In genomic region chr9:75644649-75645048, GRCh38 we compare ENCODE assay signal across 25 cellular contexts.
A peak's percentile ranks its signal among the peaks of the same experiment; 100 is the strongest.
DNase-seq lines count a peak whose midpoint lies in the region; ATAC-seq and TF ChIP-seq lines count a peak whose summit lies in the region.
"Had no signal": no experiment of that assay in that cellular context is flagged by ENCODE, and none has a peak within 500 bp of the region (broad histone marks: within the 10 kb centered on the region; RNA-seq: fewer than 3 reads in every experiment).

No MANE protein-coding gene starts in this region.

- no peak overlapping the region for H3K4me3 ChIP-seq in right atrium auricular region
- H3K4me3 ChIP-seq in OCI-LY1 (ENCODE audit: low read depth, low read length, poor library complexity, severe bottlenecking) = peak overlapping the region; percentile 6
- no peak overlapping the region for H3K4me3 ChIP-seq in aorta (ENCODE audit: low read length in 2 of 2)
- H3K4me3 ChIP-seq in uterus = no peak overlapping the region
- H3K4me3 ChIP-seq: gastroesophageal sphincter, GM23248, pancreas, Peyer's patch, SJSA1, smooth muscle cell had no signal

- H3K4me2 ChIP-seq in OCI-LY1 (ENCODE audit: low read length) = peak overlapping the region; percentile 37; the same call in 1 of the 2 replicates
- H3K4me2 ChIP-seq: smooth muscle cell had no signal

- TF ChIP-seq CTCF in right atrium auricular region (IDR thresholded peaks at IDR 0.05) = no peak
- TF ChIP-seq CTCF in OCI-LY1 (IDR thresholded peaks at IDR 0.05; ENCODE audit: low read length) = no peak
- no peak for TF ChIP-seq CTCF in uterus (IDR thresholded peaks at IDR 0.05)

- H3K27me3 ChIP-seq in right atrium auricular region (no peaks in the 10 kb centered on the region), OCI-LY1 (ENCODE audit: insufficient read depth, low read length) (no peaks in the 10 kb centered on the region), aorta (ENCODE audit: control insufficient read depth in 1 of 2, insufficient read depth in 2 of 2, low read length in 1 of 2) (no peaks in the 10 kb centered on the region), uterus (no peaks in the 10 kb centered on the region)
- H3K27me3 ChIP-seq: gastroesophageal sphincter, pancreas, Peyer's patch, SJSA1 had no signal

- H3K9me3 ChIP-seq in right atrium auricular region = no peaks in the 10 kb centered on the region
- H3K9me3 ChIP-seq in OCI-LY1 (ENCODE audit: low read length) = 0 out of 2 replicates have a peak, but pooled peaks cover 2% of the 10 kb centered on the region
- H3K9me3 ChIP-seq in aorta (ENCODE audit: control insufficient read depth, low read length) = no peaks in the 10 kb centered on the region
- H3K9me3 ChIP-seq in uterus = no peaks in the 10 kb centered on the region
- H3K9me3 ChIP-seq: gastroesophageal sphincter, pancreas, Peyer's patch, SJSA1 had no signal

- H3K4me1 ChIP-seq in right atrium auricular region = peaks cover 0 to 16% of the 10 kb centered on the region in 2 donors
- H3K4me1 ChIP-seq in OCI-LY1 (ENCODE audit: insufficient read depth, low read length, severe bottlenecking) = peaks cover 57% of the 10 kb centered on the region
- H3K4me1 ChIP-seq in aorta (ENCODE audit: control insufficient read depth in 1 of 2, insufficient read depth in 2 of 2, low read length in 2 of 2) = peaks cover 0 to 4% of the 10 kb centered on the region in 2 donors
- H3K4me1 ChIP-seq in uterus = no peaks in the 10 kb centered on the region
- H3K4me1 ChIP-seq: pancreas, Peyer's patch, SJSA1 had no signal

- peak; percentile 18 for ATAC-seq in Right ventricle myocardium inferior
- ATAC-seq in aorta (ENCODE audit: low FRiP score) = peak; percentile 13
- ATAC-seq: activated naive CD4-positive, alpha-beta T cell treated with anti-CD3 and anti-CD28 coated beads, Interleukin-2, amount 50 U/mL, for 72 hours; gastroesophageal sphincter; left colon; pancreas; stimulated activated naive CD8-positive, alpha-beta T cell treated with anti-CD3 and anti-CD28 coated beads, Interleukin-15, Interleukin-2, amounts not matched to agents 100 U/mL and 50 U/mL, for 24 hours had no signal

- H3K79me2 ChIP-seq in OCI-LY1 (ENCODE audit: insufficient read depth, low read length) = no peaks in the 10 kb centered on the region

- DNase-seq in Right ventricle myocardium inferior (ENCODE audit: missing footprints) (peak; percentile 56), right atrium auricular region (ENCODE audit: low spot score) (no peak), NCI-H1105 (lab: John Stamatoyannopoulos, UW) (peak; percentile 67), aorta (no peak), ecto neural progenitor cell (ENCODE audit: low spot score) (no peak), uterus (no peak)
- DNase-seq: activated CD4-positive, alpha-beta T cell treated with anti-CD3 and anti-CD28 coated beads for 48 hours; AML-193; amygdala; CD4-positive, alpha-beta T cell; GM23248; left colon; NCI-H146; NCI-H2107; nephron progenitor cell; stimulated activated CD4-positive, alpha-beta T cell treated with anti-CD3 and anti-CD28 coated beads, Interleukin-1b, Interleukin-23, amount 100 ng/mL, for 48 hours; stimulated activated naive CD8-positive, alpha-beta T cell treated with anti-CD3 and anti-CD28 coated beads, Interleukin-15, Interleukin-2, amounts not matched to agents 100 U/mL and 50 U/mL, for 24 hours; WERI-Rb-1 had no signal

- TF ChIP-seq POLR2A in uterus (IDR thresholded peaks at IDR 0.05) = no peak

- intact Hi-C loops in Right ventricle myocardium inferior (cut with DNase I) (loop anchor here (5.0 kb wide), 1 partner anchor 53 kb away; no protein-coding TSS in a partner anchor), aorta (cut with DNase I) (loop anchor here in 1 of 2 donors (10.0 kb wide), 1 partner anchor 180 kb away; no protein-coding TSS in a partner anchor), uterus (cut with DNase I; ENCODE audit: low total_unique reads) (no loop called here)

- no peaks in the 10 kb centered on the region for H4K20me1 ChIP-seq in OCI-LY1 (ENCODE audit: insufficient read depth, low read length)

- H3K36me3 ChIP-seq in right atrium auricular region (no peaks in the 10 kb centered on the region), OCI-LY1 (ENCODE audit: insufficient read depth, low read length) (no peaks in the 10 kb centered on the region; the same call in 1 of the 2 replicates), aorta (ENCODE audit: control insufficient read depth in 1 of 2, insufficient read depth in 2 of 2, low read length in 1 of 2) (no peaks in the 10 kb centered on the region), uterus (no peaks in the 10 kb centered on the region)
- H3K36me3 ChIP-seq: gastroesophageal sphincter, pancreas, Peyer's patch, SJSA1, WERI-Rb-1 had no signal

- no peaks in the 10 kb centered on the region for H3K9me2 ChIP-seq in OCI-LY1 (ENCODE audit: low read depth, low read length)

- no peak overlapping the region; the same call in 1 of the 2 replicates for H3K9ac ChIP-seq in OCI-LY1 (ENCODE audit: low read length)
- H3K9ac ChIP-seq: GM23248 had no signal

- H3K27ac ChIP-seq in right atrium auricular region (no peak overlapping the region), OCI-LY1 (ENCODE audit: low read depth, low read length, poor library complexity, severe bottlenecking) (peak overlapping the region; percentile 71), aorta (ENCODE audit: low read depth in 1 of 2, low read length in 2 of 2) (peak overlapping the region in 1 of 2 donors; percentile 17), uterus (no peak overlapping the region)
- H3K27ac ChIP-seq: gastroesophageal sphincter, GM23248, pancreas, Peyer's patch, SJSA1, WERI-Rb-1 had no signal

- 9 to 13% methylated on average over 2 of the region's 2 CpGs for WGBS in aorta, 2 donors

- H3F3A ChIP-seq in OCI-LY1 (ENCODE audit: insufficient read depth, low read length) = no peaks in the 10 kb centered on the region

- no peak overlapping the region for H2AFZ ChIP-seq in OCI-LY1 (ENCODE audit: low read length)
- H2AFZ ChIP-seq: GM23248 had no signal

Comparison
In these comparisons a context has a peak if more than half of its experiments do, and no peak if none do; other contexts are left out.
1. DNase-seq: peak in Right ventricle myocardium inferior (single experiment) and NCI-H1105 (single experiment); none in right atrium auricular region (single experiment), aorta (0 of 2), ecto neural progenitor cell (single experiment) and uterus (0 of 2).